ENCODE assay signal across 17 cellular contexts in genomic region chr6:38157905-38158304, GRCh38.
"Had no signal": no experiment of that assay in that cellular context is flagged by ENCODE, and none has a peak within 500 bp of the region (broad histone marks: within the 10 kb centered on the region; RNA-seq: fewer than 3 reads in every experiment).

No MANE protein-coding gene starts in this region.

- H3K9me3 ChIP-seq: neutrophil, pancreas, SK-N-SH, thyroid gland had no signal

- ATAC-seq: activated CD8-positive, alpha-beta T cell treated with anti-CD3 and anti-CD28 coated beads, Interleukin-2, amount 10 ng/mL, durations not matched to agents 7 days and 5 days; left ventricle myocardium superior; naive thymus-derived CD8-positive, alpha-beta T cell; pancreas; sciatic nerve; stimulated activated memory B cell treated with anti-CD40 and anti-IgM and Interleukin-4, amounts not matched to agents 10 μg/mL and 1 μg/mL and 100 μg/mL, for 72 hours had no signal

- H3K4me3 ChIP-seq: dorsolateral prefrontal cortex, pancreas, thyroid gland had no signal

- DNase-seq: activated CD4-positive, alpha-beta T cell treated with anti-CD3 and anti-CD28 coated beads for 48 hours; activated CD4-positive, CD25-positive, alpha-beta regulatory T cell; activated CD8-positive, alpha-beta T cell treated with anti-CD3 and anti-CD28 coated beads, Interleukin-2, amount 10 ng/mL, durations not matched to agents 7 days and 5 days; endodermal cell; foreskin fibroblast; left ventricle myocardium superior; mesenchymal stem cell; naive thymus-derived CD8-positive, alpha-beta T cell; pancreas; SK-N-SH; stimulated activated CD4-positive, alpha-beta T cell treated with anti-CD3 and anti-CD28 coated beads, Interleukin-4, amount 100 ng/mL, for 4 hours; thyroid gland had no signal

- H3K27ac ChIP-seq: epithelial cell of prostate, neutrophil, pancreas, thyroid gland had no signal

- H3K36me3 ChIP-seq: pancreas had no signal

- H3K27me3 ChIP-seq: dorsolateral prefrontal cortex, neutrophil, pancreas, thyroid gland had no signal
